Comparison of ENCODE assay signal across 8 cellular contexts in the genomic region with DNA sequence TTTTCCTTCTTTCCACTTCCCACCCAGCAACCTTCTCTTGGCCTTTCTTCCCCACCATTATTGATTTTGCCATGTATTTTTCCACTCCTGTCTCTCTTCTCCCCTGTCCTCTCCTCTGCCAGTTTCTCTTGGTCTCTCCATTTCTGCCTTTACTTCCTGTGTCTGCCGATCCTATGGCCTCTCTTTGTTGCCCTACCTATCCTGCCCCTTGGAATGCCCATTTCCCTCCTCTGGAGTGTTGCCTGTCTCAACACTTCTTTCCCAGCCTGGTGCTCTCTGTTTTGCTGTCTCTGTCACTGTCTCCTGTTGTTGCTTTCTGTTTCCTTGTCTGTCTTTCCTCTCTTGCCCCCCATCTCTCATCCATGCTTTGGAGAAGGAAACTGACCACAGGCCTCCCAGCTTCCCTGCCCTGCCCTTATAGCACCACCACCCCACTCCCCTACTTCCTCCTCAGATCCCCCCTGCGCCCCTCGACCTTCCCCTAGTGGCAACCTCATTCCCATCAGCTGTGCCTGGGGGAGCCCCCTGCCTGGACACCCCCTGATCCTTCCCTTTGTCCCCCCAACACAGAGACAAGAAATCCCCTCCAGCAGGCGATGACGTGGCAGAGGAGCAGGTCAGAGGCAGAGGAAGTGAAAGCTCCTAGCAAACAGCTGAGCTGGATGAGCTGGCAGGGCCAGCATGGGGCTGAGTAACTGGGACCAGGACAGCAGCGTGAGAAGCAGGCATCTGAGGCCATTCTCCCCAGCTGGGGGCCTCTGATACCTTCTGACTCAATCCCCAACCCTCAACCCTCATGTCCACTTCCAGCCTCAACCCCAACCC. TPM values are rescaled to one million over a fixed set of nuclear protein-coding genes. Genes with fewer than 3 reads are reported as not detected.
DNase-seq lines count a peak whose midpoint lies in the region; ATAC-seq, FAIRE-seq and TF ChIP-seq lines count a peak whose summit lies in the region.

No MANE protein-coding gene starts in this region.

- peak; percentile 90 for FAIRE-seq in GM12891 (lab: Jason Lieb, UNC)
- no peak for FAIRE-seq in astrocyte (lab: Jason Lieb, UNC)

- no peak overlapping the region for H2BK15ac ChIP-seq in mesendoderm (replicated peaks; ENCODE audit: low read depth)

- H2BK5ac ChIP-seq in mesendoderm (ENCODE audit: low read length): no peak overlapping the region

- no CpG with 5 or more reads among the region's 6 CpGs for WGBS in mesendoderm (ENCODE audit: extremely low coverage, insufficient coverage, low lambda C conversion rate)

- no peaks in the 10 kb centered on the region for H3K36me3 ChIP-seq in astrocyte (ENCODE audit: insufficient read depth, low read length)
- H3K36me3 ChIP-seq in mesendoderm (ENCODE audit: control insufficient read depth, insufficient read depth, low read length): no peaks in the 10 kb centered on the region

- peak; percentile 85 for ATAC-seq in GM21619 (IDR thresholded peaks at IDR 0.05; ENCODE audit: unreplicated experiment)

- DNase-seq in GM12891 (ENCODE audit: insufficient read length, low spot score): peak; percentile 63
- peak; percentile 91 for DNase-seq in LHCN-M2 (ENCODE audit: low read depth)
- DNase-seq in astrocyte (ENCODE audit: low read depth): peak; percentile 76
- no peak for DNase-seq in mesendoderm
- DNase-seq in DMS79 (lab: John Stamatoyannopoulos, UW): no peak
- DNase-seq in type B pancreatic cell (ENCODE audit: extremely low spot score, unreplicated experiment): no peak
- DNase-seq in epidermal melanocyte (ENCODE audit: insufficient read length, low spot score): no peak

- peak overlapping the region; percentile 88 for H3K27ac ChIP-seq in astrocyte (ENCODE audit: low read depth, low read length)
- H3K27ac ChIP-seq in mesendoderm (ENCODE audit: low read depth, low read length): no peak overlapping the region

- no peaks in the 10 kb centered on the region for H4K20me1 ChIP-seq in astrocyte (ENCODE audit: insufficient read depth, low read length)

- no peaks in the 10 kb centered on the region for H3K79me2 ChIP-seq in astrocyte (ENCODE audit: insufficient read depth, low read length)
- no peaks in the 10 kb centered on the region for H3K79me2 ChIP-seq in mesendoderm (ENCODE audit: control insufficient read depth, insufficient read depth, low read length)

- no peaks in the 10 kb centered on the region for H3K79me1 ChIP-seq in mesendoderm (ENCODE audit: low read length)

- peaks cover 31% of the 10 kb centered on the region for H3K4me1 ChIP-seq in astrocyte (ENCODE audit: insufficient read depth, low read length)
- peaks cover 1% of the 10 kb centered on the region for H3K4me1 ChIP-seq in mesendoderm (ENCODE audit: control insufficient read depth, low read depth, low read length)

- TF ChIP-seq CTCF in astrocyte (IDR thresholded peaks at IDR 0.05; ENCODE audit: insufficient read depth, low read depth, low read length): no peak
- TF ChIP-seq CTCF in type B pancreatic cell (conservative IDR thresholded peaks at IDR 0.05): no peak

- no peak overlapping the region for H2AK5ac ChIP-seq in mesendoderm (ENCODE audit: low read length)

- no peak overlapping the region for H4K8ac ChIP-seq in mesendoderm (ENCODE audit: low read depth, low read length)

- no peak overlapping the region for H4K5ac ChIP-seq in mesendoderm (ENCODE audit: low read length)

- H3K4me3 Mint-ChIP-seq in astrocyte (ENCODE audit: unreplicated experiment) (no peak overlapping the region), type B pancreatic cell (no peak overlapping the region)

- peaks cover 4% of the 10 kb centered on the region for H3K9me3 Mint-ChIP-seq in astrocyte (ENCODE audit: unreplicated experiment)
- H3K9me3 Mint-ChIP-seq in type B pancreatic cell: no peaks in the 10 kb centered on the region

- H3K23ac ChIP-seq in mesendoderm (ENCODE audit: low read length): no peak overlapping the region

- H3K4me1 Mint-ChIP-seq in astrocyte (ENCODE audit: low read depth, unreplicated experiment) (peaks cover 24% of the 10 kb centered on the region), type B pancreatic cell (ENCODE audit: unreplicated experiment) (peaks cover 21% of the 10 kb centered on the region)

- no peaks in the 10 kb centered on the region for H3K36me3 Mint-ChIP-seq in astrocyte (ENCODE audit: low read depth, unreplicated experiment)
- H3K36me3 Mint-ChIP-seq in type B pancreatic cell: no peaks in the 10 kb centered on the region

- H3K56ac ChIP-seq in mesendoderm (ENCODE audit: low read length): peak overlapping the region; percentile 62

- no peak overlapping the region for H3K18ac ChIP-seq in mesendoderm (ENCODE audit: low read length)

- H3K4ac ChIP-seq in mesendoderm (ENCODE audit: low read depth, low read length): no peak overlapping the region

- H3K4me2 ChIP-seq in astrocyte (ENCODE audit: low read length): peak overlapping the region; percentile 66
- no peak overlapping the region for H3K4me2 ChIP-seq in mesendoderm (ENCODE audit: low read length)

- no peaks in the 10 kb centered on the region for H3K9me3 ChIP-seq in astrocyte (ENCODE audit: insufficient read depth, low read depth, low read length)

- no peak overlapping the region for H2BK120ac ChIP-seq in mesendoderm (ENCODE audit: low read depth, low read length)

- H3K27me3 Mint-ChIP-seq in astrocyte (ENCODE audit: low read depth, unreplicated experiment) (peaks cover 26% of the 10 kb centered on the region), type B pancreatic cell (peaks cover 62% of the 10 kb centered on the region)

- H3K9ac ChIP-seq in astrocyte (ENCODE audit: low read length) (peak overlapping the region; percentile 80), mesendoderm (ENCODE audit: low read length) (no peak overlapping the region)

- H3K4me3 ChIP-seq in astrocyte (ENCODE audit: insufficient read depth, low read depth, low read length) (no peak overlapping the region), mesendoderm (ENCODE audit: low read length) (no peak overlapping the region)

- no peak for TF ChIP-seq POLR2A in GM12891 (IDR thresholded peaks at IDR 0.05; ENCODE audit: low read depth, low read length)

- H2AFZ ChIP-seq in astrocyte (ENCODE audit: low read depth, low read length): peak overlapping the region; percentile 72

- no peaks in the 10 kb centered on the region for H3K27me3 ChIP-seq in astrocyte (ENCODE audit: insufficient read depth, low read length)
- H3K27me3 ChIP-seq in mesendoderm (ENCODE audit: insufficient read depth, low read length, poor library complexity): no peaks in the 10 kb centered on the region

- peak overlapping the region; percentile 81 for H3K27ac Mint-ChIP-seq in astrocyte (ENCODE audit: unreplicated experiment)
- no peak overlapping the region for H3K27ac Mint-ChIP-seq in type B pancreatic cell

TF ChIP-seq in GM12891, 5 proteins besides CTCF, POLR2A, EP300 and RAD21:
- TF ChIP-seq POU2F2 (IDR thresholded peaks at IDR 0.05; ENCODE audit: low read depth, low read length) (no peak), SPI1 (IDR thresholded peaks at IDR 0.05; ENCODE audit: low read depth, low read length) (peak; percentile 98)

RNA-seq across cellular contexts. Expression of gene ETV3L, which starts 6.6 kb away (rescaled TPM):
- 1.3 TPM for polyA plus RNA-seq in GM12891 (2012; ENCODE audit: low read depth, missing spikeins)
- total RNA-seq in LHCN-M2 (2014; rRNA removed) (not detected in 2 replicates), astrocyte (not detected in 2 replicates), type B pancreatic cell (ENCODE audit: low replicate concordance) (not detected in 2 replicates)
- polyA plus RNA-seq in LHCN-M2 (2012): not detected
- 0.07 TPM for polyA plus RNA-seq in mesendoderm (2013, experiment 1 of 2)
- polyA plus RNA-seq in mesendoderm (2013, experiment 2 of 2): 0.10 TPM

RNA-seq across cellular contexts. Expression of gene ETV3, which starts 32.0 kb away (rescaled TPM):
- 7.4 TPM for polyA plus RNA-seq in GM12891 (2012; ENCODE audit: low read depth, missing spikeins)
- total RNA-seq in LHCN-M2 (2014; rRNA removed) (7.6 and 11.4 TPM in 2 replicates), astrocyte (35.4 and 37.5 TPM in 2 replicates), type B pancreatic cell (ENCODE audit: low replicate concordance) (41.0 and 90.4 TPM in 2 replicates)
- 7.7 TPM for polyA plus RNA-seq in LHCN-M2 (2012)
- polyA plus RNA-seq in mesendoderm (2013, experiment 1 of 2): 15.2 TPM
- 14.4 TPM for polyA plus RNA-seq in mesendoderm (2013, experiment 2 of 2)

Comparison
In these comparisons a context has a peak if more than half of its experiments do, and no peak if none do; other contexts are left out.
1. DNase-seq: peak in GM12891 (single experiment), LHCN-M2 (single experiment) and astrocyte (single experiment); none in mesendoderm (single experiment), DMS79 (single experiment), type B pancreatic cell (single experiment) and epidermal melanocyte (single experiment).